Comparison of ENCODE assay signal across 7 cellular contexts in genomic region chr5:40678021-40678939, GRCh38. TPM values are rescaled to one million over a fixed set of nuclear protein-coding genes. Genes with fewer than 3 reads are reported as not detected.
DNase-seq lines count a peak whose midpoint lies in the region; ATAC-seq and TF ChIP-seq lines count a peak whose summit lies in the region.

No MANE protein-coding gene starts in this region.

- 22 to 25% methylated on average over 7 of the region's 7 CpGs for WGBS in esophagus squamous epithelium, 2 donors
- 31 to 43% (median 37%) methylated on average over 7 of the region's 7 CpGs for WGBS in psoas muscle, 3 donors

- peaks cover 51% of the 10 kb centered on the region for H3K4me1 ChIP-seq in SJSA1 (replicated peaks)
- peaks cover 14 to 86% (median 36%) of the 10 kb centered on the region in 3 donors for H3K4me1 ChIP-seq in esophagus squamous epithelium
- peaks cover 3% of the 10 kb centered on the region for H3K4me1 ChIP-seq in psoas muscle

- no peak for TF ChIP-seq POLR2A in esophagus squamous epithelium (IDR thresholded peaks at IDR 0.05)

- peak overlapping the region; percentile 74 for H3K4me3 ChIP-seq in SJSA1
- H3K4me3 ChIP-seq in esophagus squamous epithelium, result peak overlapping the region; percentile 57 to 88 (median 79)
- peak overlapping the region; percentile 76 for H3K4me3 ChIP-seq in psoas muscle

- intact Hi-C loops in esophagus squamous epithelium (cut with DNase I), result no loop called here
- intact Hi-C loops in psoas muscle (cut with DNase I), result no loop called here
- intact Hi-C loops in sciatic nerve (cut with DNase I), result no loop called here

- no peak for TF ChIP-seq CTCF in esophagus squamous epithelium (IDR thresholded peaks at IDR 0.05)
- TF ChIP-seq CTCF in psoas muscle (IDR thresholded peaks at IDR 0.05), result no peak

- DNase-seq in SJSA1 (ENCODE audit: low read depth in 1 of 2, low spot score in 2 of 2) (peak in 1 of 2 experiments; percentile 37), esophagus squamous epithelium (lab: John Stamatoyannopoulos, UW) (no peak), psoas muscle (no peak), HuH-7.5 (ENCODE audit: low spot score) (no peak), sciatic nerve (ENCODE audit: low spot score) (no peak)

- ATAC-seq in HG02610 (IDR thresholded peaks at IDR 0.05; ENCODE audit: unreplicated experiment) (peak; percentile 26), psoas muscle (no peak), sciatic nerve (no peak), HG03139 (IDR thresholded peaks at IDR 0.05; ENCODE audit: unreplicated experiment) (no peak)

- H3K27ac ChIP-seq in SJSA1 (peak overlapping the region; percentile 95), esophagus squamous epithelium (peak overlapping the region; percentile 92 to 99 (median 96)), psoas muscle (peak overlapping the region; percentile 73)

- H3K9me3 ChIP-seq in SJSA1 (replicated peaks) (0 out of 2 replicates have a peak, but pooled peaks cover 6% of the 10 kb centered on the region), esophagus squamous epithelium (no peaks in the 10 kb centered on the region), psoas muscle (no peaks in the 10 kb centered on the region)

- H3K36me3 ChIP-seq in SJSA1 (peaks cover 33% of the 10 kb centered on the region), esophagus squamous epithelium (no peaks in the 10 kb centered on the region), psoas muscle (ENCODE audit: insufficient read depth in 1 of 2, low read depth in 1 of 2) (no peaks in the 10 kb centered on the region)

- H3K27me3 ChIP-seq in SJSA1 (replicated peaks) (no peaks in the 10 kb centered on the region), esophagus squamous epithelium (peaks cover 0 to 19% (median 0%) of the 10 kb centered on the region in 4 donors), psoas muscle (ENCODE audit: insufficient read depth in 3 of 3, low read length in 2 of 3) (peaks cover 0 to 47% (median 20%) of the 10 kb centered on the region in 3 donors)

RNA-seq across cellular contexts. Expression of gene PTGER4, which starts 1.4 kb away (rescaled TPM):
- total RNA-seq in SJSA1 (2014; rRNA removed; shearing (Covaris generic)), result 22.5 and 27.6 TPM in 2 replicates
- 10 to 100 TPM in 2 of 4 donors, 1 to 10 TPM in 2; 7.1 to 21.9 (median 11.6) TPM for total RNA-seq in esophagus squamous epithelium
- total RNA-seq in psoas muscle, result 1 to 10 TPM; 4.8 to 8.3 (median 5.8) TPM
- 1 to 10 TPM; 1.7 to 1.8 (median 1.8) TPM for polyA plus RNA-seq in psoas muscle
- 17.1 TPM for total RNA-seq in sciatic nerve
